In genomic region chr18:56662502-56662901, GRCh38 we compare ENCODE assay signal across 21 cellular contexts. TPM values are rescaled to one million over a fixed set of nuclear protein-coding genes. Genes with fewer than 3 reads are reported as not detected.
A peak's percentile ranks its signal among the peaks of the same experiment; 100 is the strongest.
DNase-seq lines count a peak whose midpoint lies in the region; ATAC-seq, FAIRE-seq and TF ChIP-seq lines count a peak whose summit lies in the region.
"Had no signal": no experiment of that assay in that cellular context is flagged by ENCODE, and none has a peak within 500 bp of the region (broad histone marks: within the 10 kb centered on the region; RNA-seq: fewer than 3 reads in every experiment).

No MANE protein-coding gene starts in this region.

- TF ChIP-seq RAD21 in HepG2 (CRISPR knock-in tag; IDR thresholded peaks at IDR 0.05) (no peak), K562 (CRISPR knock-in tag; conservative IDR thresholded peaks at IDR 0.05 in 1 of 2, IDR thresholded peaks at IDR 0.05 in 1 of 2) (no peak)

- BruUV-seq in HepG2 (replicated peaks; lab: Mats Ljungman, UMichigan): no TSS peak
- no TSS peak for BruUV-seq in K562 (replicated peaks; lab: Mats Ljungman, UMichigan)

- ATAC-seq in HepG2 (no peak), right lobe of liver (no peak), K562 (no peak)
- ATAC-seq: GM23338, HCT116 had no signal

- no peak overlapping the region for H3K27ac ChIP-seq in HepG2 (ENCODE audit: extremely low read length, insufficient read depth, low read length)
- H3K27ac ChIP-seq in right lobe of liver: no peak overlapping the region
- H3K27ac ChIP-seq in K562 (ENCODE audit: extremely low read depth, low read depth, low read length): peak overlapping the region; percentile 17; the same call in 1 of the 3 replicates
- H3K27ac ChIP-seq in transverse colon: peak overlapping the region; percentile 17 to 59 (median 44)
- H3K27ac ChIP-seq in GM23248: no peak overlapping the region
- H3K27ac ChIP-seq: BLaER1 treated with 17β-estradiol and CSF1 and Interleukin-3, amounts not matched to agents 10 nM and 100 nM had no signal

- H3K9ac ChIP-seq in HepG2 (ENCODE audit: insufficient read depth, low read depth, low read length) (no peak overlapping the region), K562 (ENCODE audit: insufficient read depth in 1 of 2, low read depth in 2 of 2, low read length in 2 of 2) (0 out of 4 replicates have a peak overlapping the region, but pooled peaks of 1 of the 2 experiments have one; percentile 4), GM23248 (no peak overlapping the region)
- H3K9ac ChIP-seq: BLaER1 treated with 17β-estradiol and CSF1 and Interleukin-3, amounts not matched to agents 10 nM and 100 nM had no signal

- no peak overlapping the region for H2AFZ ChIP-seq in HepG2 (ENCODE audit: low read length)
- H2AFZ ChIP-seq in K562 (ENCODE audit: low read depth, low read length): peak overlapping the region; percentile 51
- H2AFZ ChIP-seq in GM23248: no peak overlapping the region
- H2AFZ ChIP-seq: GM23338 had no signal

- H4K20me1 ChIP-seq in HepG2 (ENCODE audit: insufficient read depth, low read length) (no peaks in the 10 kb centered on the region), K562 (replicated peaks; ENCODE audit: control insufficient read depth, insufficient read depth, low read length) (no peaks in the 10 kb centered on the region), GM23248 (ENCODE audit: insufficient read depth) (no peaks in the 10 kb centered on the region)

- intact Hi-C loops in HepG2 (cut with micrococcal nuclease; ENCODE audit: unreplicated experiment) (no loop called here), right lobe of liver (cut with DNase I) (no loop called here), K562 (cut with micrococcal nuclease) (no loop called here), transverse colon (cut with DNase I; ENCODE audit: low total_unique reads) (no loop called here)

- in situ Hi-C loops in HepG2 (cut with HindIII; ENCODE audit: extremely low pct_ligation_motif_present, low pct_unique_long_range_greater_than_20kb) (no loop called here), K562 (cut with MboI) (no loop called here), transverse colon (cut with MboI; ENCODE audit: low pct_ligation_motif_present in 1 of 4, low pct_unique_long_range_greater_than_20kb in 1 of 4, low sequenced_read_pairs in 3 of 4) (no loop called here), GM23248 (cut with MboI) (no loop called here)

- H3K79me2 ChIP-seq in HepG2 (ENCODE audit: insufficient read depth, low read length): no peaks in the 10 kb centered on the region
- peaks cover 21% of the 10 kb centered on the region; the same call in 2 of the 3 replicates for H3K79me2 ChIP-seq in K562 (ENCODE audit: control insufficient read depth, insufficient read depth, low read length)
- H3K79me2 ChIP-seq in GM23248 (ENCODE audit: insufficient read depth): peaks cover 84% of the 10 kb centered on the region

- H3K9me1 ChIP-seq in K562 (ENCODE audit: control insufficient read depth, insufficient read depth, low read length): no peaks in the 10 kb centered on the region

- no peaks in the 10 kb centered on the region for H3K27me3 ChIP-seq in HepG2 (ENCODE audit: control insufficient read depth in 1 of 2, insufficient read depth in 2 of 2, low read length in 2 of 2)
- H3K27me3 ChIP-seq in right lobe of liver: no peaks in the 10 kb centered on the region
- no peaks in the 10 kb centered on the region for H3K27me3 ChIP-seq in K562 (ENCODE audit: control insufficient read depth in 2 of 2, insufficient read depth in 2 of 2, low read length in 2 of 2)
- no peaks in the 10 kb centered on the region for H3K27me3 ChIP-seq in transverse colon
- H3K27me3 ChIP-seq in GM23248 (replicated peaks; ENCODE audit: insufficient read depth): no peaks in the 10 kb centered on the region
- H3K27me3 ChIP-seq: BLaER1 treated with 17β-estradiol and CSF1 and Interleukin-3, amounts not matched to agents 10 nM and 100 nM had no signal

- TF ChIP-seq POLR2A in HepG2 (IDR thresholded peaks at IDR 0.05; ENCODE audit: insufficient read depth in 1 of 2, low read depth in 2 of 2, low read length in 2 of 2) (no peak), right lobe of liver (IDR thresholded peaks at IDR 0.05) (no peak), K562 (conservative IDR thresholded peaks at IDR 0.05) (no peak), transverse colon (IDR thresholded peaks at IDR 0.05) (no peak)

- H3K36me3 ChIP-seq in HepG2 (replicated peaks in 1 of 2; ENCODE audit: control insufficient read depth in 1 of 2, insufficient read depth in 2 of 2, low read length in 2 of 2) (no peaks in the 10 kb centered on the region), right lobe of liver (no peaks in the 10 kb centered on the region), K562 (ENCODE audit: control insufficient read depth, insufficient read depth, low read length) (no peaks in the 10 kb centered on the region), transverse colon (no peaks in the 10 kb centered on the region), GM23248 (ENCODE audit: low read depth) (no peaks in the 10 kb centered on the region)

- no peaks in the 10 kb centered on the region for H3F3A ChIP-seq in GM23248 (ENCODE audit: insufficient read depth)

- no peak for FAIRE-seq in HepG2 (lab: Jason Lieb, UNC)
- FAIRE-seq in K562 (lab: Jason Lieb, UNC): no peak

- H3K4me2 ChIP-seq in HepG2 (ENCODE audit: low read depth, low read length): no peak overlapping the region
- H3K4me2 ChIP-seq in K562 (ENCODE audit: insufficient read depth, low read length): peak overlapping the region; percentile 63; the same call in 1 of the 2 replicates
- no peak overlapping the region for H3K4me2 ChIP-seq in GM23248 (ENCODE audit: unreplicated experiment)
- H3K4me2 ChIP-seq: BLaER1 treated with 17β-estradiol and CSF1 and Interleukin-3, amounts not matched to agents 10 nM and 100 nM; GM23338 had no signal

- TF ChIP-seq EP300 in HepG2 (IDR thresholded peaks at IDR 0.05; ENCODE audit: low read depth in 2 of 2, low read length in 2 of 2): no peak
- no peak for TF ChIP-seq EP300 in HepG2 (CRISPR knock-in tag; IDR thresholded peaks at IDR 0.05; ENCODE audit: borderline replicate concordance)
- no peak for TF ChIP-seq EP300 in K562 (IDR thresholded peaks at IDR 0.05; ENCODE audit: low read length)
- no peak for TF ChIP-seq EP300 in transverse colon (IDR thresholded peaks at IDR 0.05; ENCODE audit: low read depth)

- H3K9me3 ChIP-seq in HepG2 (ENCODE audit: low read length): no peaks in the 10 kb centered on the region
- H3K9me3 ChIP-seq in right lobe of liver: no peaks in the 10 kb centered on the region
- H3K9me3 ChIP-seq in K562 (replicated peaks; ENCODE audit: control insufficient read depth, insufficient read depth, low read depth, low read length): no peaks in the 10 kb centered on the region
- no peaks in the 10 kb centered on the region for H3K9me3 ChIP-seq in transverse colon
- no peaks in the 10 kb centered on the region for H3K9me3 ChIP-seq in GM23248 (ENCODE audit: low read depth)
- H3K9me3 ChIP-seq: BLaER1 treated with 17β-estradiol and CSF1 and Interleukin-3, amounts not matched to agents 10 nM and 100 nM had no signal

- peak; percentile 74 for DNase-seq in NCI-H2107 treated with DMSO at 0.1 percent for 48 hours (lab: John Stamatoyannopoulos, UW; ENCODE audit: unreplicated experiment)
- no peak for DNase-seq in NCI-H2107 (lab: John Stamatoyannopoulos, UW)
- no peak for DNase-seq in HepG2 (ENCODE audit: low spot score)
- no peak for DNase-seq in right lobe of liver
- DNase-seq in K562 (ENCODE audit: extremely low read depth in 1 of 4, low spot score in 3 of 4): no peak
- no peak for DNase-seq in transverse colon
- no peak for DNase-seq in EL
- DNase-seq in GM23248: no peak
- DNase-seq: 8988T; CD8-positive, alpha-beta memory T cell; DMS79; NCI-H1105; NCI-H146; NCI-H2029 treated with DMSO at 0.1 percent for 48 hours; NCI-H226; NCI-H510A treated with DMSO at 0.1 percent for 48 hours; NCI-H82; Right ventricle myocardium superior had no signal

- H3K4me1 ChIP-seq in HepG2 (ENCODE audit: insufficient read depth, low read length) (0 out of 2 replicates have a peak, but pooled peaks cover 11% of the 10 kb centered on the region), right lobe of liver (no peaks in the 10 kb centered on the region), K562 (replicated peaks in 1 of 2; ENCODE audit: control insufficient read depth in 2 of 2, insufficient read depth in 2 of 2, low read length in 2 of 2) (peaks cover 5 to 19% of the 10 kb centered on the region in 2 experiments; a peak in 2 of 5 replicates), transverse colon (peaks cover 0 to 32% (median 16%) of the 10 kb centered on the region in 4 donors), GM23248 (ENCODE audit: insufficient read depth) (no peaks in the 10 kb centered on the region; the same call in 1 of the 2 replicates)
- H3K4me1 ChIP-seq: BLaER1 treated with 17β-estradiol and CSF1 and Interleukin-3, amounts not matched to agents 10 nM and 100 nM had no signal

- 72% methylated on average over 5 of the region's 5 CpGs for WGBS in HepG2 (ENCODE audit: low lambda C conversion rate)
- WGBS in right lobe of liver (ENCODE audit: insufficient coverage, low coverage, low lambda C conversion rate, missing lambda C conversion rate): 79% methylated on average over 5 of the region's 5 CpGs
- WGBS in K562 (ENCODE audit: insufficient coverage, low coverage, missing lambda C conversion rate): 24% methylated on average over 5 of the region's 5 CpGs
- 39 to 41% methylated on average over 5 of the region's 5 CpGs for WGBS in transverse colon (ENCODE audit: low coverage in 1 of 2), 2 donors
- WGBS in GM23248 (ENCODE audit: low coverage in 1 of 2, low lambda C conversion rate in 2 of 2, missing lambda C conversion rate in 2 of 2), 2 experiments: 94 to 97% methylated on average over 5 of the region's 5 CpGs

- CTCF ChIA-PET in HepG2 (lab: Yijun Ruan, JAX; ENCODE audit: low intra/inter-chr PET ratio, low total read pairs): no interaction called here
- CTCF ChIA-PET in K562 (lab: Yijun Ruan, JAX; ENCODE audit: low intra/inter-chr PET ratio): no interaction called here

- H3K9me2 ChIP-seq in GM23248 (ENCODE audit: insufficient read depth): no peaks in the 10 kb centered on the region

- POLR2A ChIA-PET in HepG2 (lab: Yijun Ruan, JAX): no interaction called here
- POLR2A ChIA-PET in K562 (lab: Yijun Ruan, JAX): interaction anchor here (1.2 kb wide), 1 partner anchor 20 kb away, joined by 3 read pairs; no protein-coding TSS in a partner anchor

- H3K4me3 ChIP-seq in HepG2 (replicated peaks in 1 of 3; ENCODE audit: insufficient read depth in 1 of 3, low read depth in 2 of 3, low read length in 3 of 3): no peak overlapping the region
- H3K4me3 ChIP-seq in right lobe of liver: no peak overlapping the region
- no peak overlapping the region for H3K4me3 ChIP-seq in K562
- H3K4me3 ChIP-seq in transverse colon: no peak overlapping the region
- no peak overlapping the region for H3K4me3 ChIP-seq in GM23248
- H3K4me3 ChIP-seq: BLaER1 treated with 17β-estradiol and CSF1 and Interleukin-3, amounts not matched to agents 10 nM and 100 nM; GM23338 had no signal

- no peak for TF ChIP-seq CTCF in HepG2 (CRISPR knock-in tag; IDR thresholded peaks at IDR 0.05)
- TF ChIP-seq CTCF in right lobe of liver (IDR thresholded peaks at IDR 0.05): no peak
- no peak for TF ChIP-seq CTCF in K562 (IDR thresholded peaks at IDR 0.05 in 2 of 3, conservative IDR thresholded peaks at IDR 0.05 in 1 of 3; ENCODE audit: insufficient read depth in 2 of 3, low read depth in 1 of 3, low read length in 3 of 3)
- no peak for TF ChIP-seq CTCF in transverse colon (IDR thresholded peaks at IDR 0.05)

RNA-seq across cellular contexts. Expression of gene WDR7, which starts 11.3 kb away (rescaled TPM):
- 7.8 and 11.1 TPM in 2 replicates for total RNA-seq in HepG2 (2016; rRNA removed; fragmentation: Illumina TruSeq; extraction: Trizol)
- total RNA-seq in HepG2 (2016; cell fraction: cytosol; rRNA removed; fragmentation: Illumina TruSeq; extraction: Trizol; ENCODE audit: low read depth): 15.8 and 20.0 TPM in 2 replicates
- 6.7 and 10.9 TPM in 2 replicates for total RNA-seq in HepG2 (2016; cell fraction: insoluble cytoplasmic fraction; rRNA removed; fragmentation: Illumina TruSeq; extraction: Trizol)
- 9.2 and 9.6 TPM in 2 replicates for total RNA-seq in HepG2 (2016; cell fraction: membrane; rRNA removed; fragmentation: Illumina TruSeq; extraction: Trizol)
- 20.3 and 27.1 TPM in 2 replicates for total RNA-seq in HepG2 (2016; cell fraction: nucleus; rRNA removed; fragmentation: Illumina TruSeq; extraction: Trizol)
- 2.0 and 2.2 TPM in 2 replicates for polyA plus RNA-seq in HepG2 (2011; rRNA removed)
- polyA plus RNA-seq in HepG2 (2011; cell fraction: cytosol; rRNA removed): 1.4 and 1.6 TPM in 2 replicates
- polyA plus RNA-seq in HepG2 (2011; cell fraction: nucleus; rRNA removed): 3.5 and 4.8 TPM in 2 replicates
- polyA plus RNA-seq in HepG2 (2012): 2.1 and 2.2 TPM in 2 replicates
- polyA plus RNA-seq in HepG2 (2016; cell fraction: cytosol; fragmentation: Illumina TruSeq; extraction: Trizol; ENCODE audit: low read depth): 0.10 and 0.37 TPM in 2 replicates
- 4.1 and 5.9 TPM in 2 replicates for polyA plus RNA-seq in HepG2 (2016; cell fraction: insoluble cytoplasmic fraction; fragmentation: Illumina TruSeq; extraction: Trizol; ENCODE audit: low read depth)
- polyA plus RNA-seq in HepG2 (2016; cell fraction: membrane; fragmentation: Illumina TruSeq; extraction: Trizol; ENCODE audit: low read depth): 0.71 and 1.1 TPM in 2 replicates
- polyA plus RNA-seq in HepG2 (2016; cell fraction: nucleus; fragmentation: Illumina TruSeq; extraction: Trizol; ENCODE audit: insufficient read depth, low read depth): 3.4 and 3.5 TPM in 2 replicates
- polyA minus RNA-seq in HepG2 (2011; rRNA and poly(A)+ RNA removed; ENCODE audit: low replicate concordance): 15.1 and 47.2 TPM in 2 replicates
- 4.1 and 6.5 TPM in 2 replicates for polyA minus RNA-seq in HepG2 (2011; cell fraction: cytosol; rRNA and poly(A)+ RNA removed)
- polyA minus RNA-seq in HepG2 (2011; cell fraction: nucleus; rRNA and poly(A)+ RNA removed): 33.5 and 48.4 TPM in 2 replicates
- 10 to 100 TPM; 10.4 to 18.8 (median 15.3) TPM for total RNA-seq in right lobe of liver
- 31.4 and 76.2 TPM in 2 replicates for total RNA-seq in K562 (2011; cell fraction: chromatin; rRNA removed; ENCODE audit: low replicate concordance)
- total RNA-seq in K562 (2011; cell fraction: nucleolus; rRNA removed): 10.5 and 11.4 TPM in 2 replicates
- 25.4 and 27.6 TPM in 2 replicates for total RNA-seq in K562 (2011; cell fraction: nucleoplasm; rRNA removed)
- total RNA-seq in K562 (2014; rRNA removed): 6.9 and 7.5 TPM in 2 replicates
- 9.4 and 9.6 TPM in 2 replicates for total RNA-seq in K562 (2014; rRNA removed; fragmentation: Illumina TruSeq; extraction: Trizol)
- total RNA-seq in K562 (2015; rRNA removed; fragmentation: Illumina TruSeq; extraction: Trizol): 9.0 and 11.0 TPM in 2 replicates
- 6.6 and 7.4 TPM in 2 replicates for total RNA-seq in K562 (2021)
- 2.7 and 5.3 TPM in 2 replicates for polyA plus RNA-seq in K562 (2011; rRNA removed)
- 2.6 and 4.7 TPM in 2 replicates for polyA plus RNA-seq in K562 (2011; cell fraction: cytosol; rRNA removed)
- polyA plus RNA-seq in K562 (2011; cell fraction: nucleus; rRNA removed): 6.2 and 9.5 TPM in 2 replicates
- polyA plus RNA-seq in K562 (2012): 4.0 and 5.5 TPM in 2 replicates
- 3.9 and 4.6 TPM in 2 replicates for polyA plus RNA-seq in K562 (2014; fragmentation: Illumina TruSeq; extraction: Trizol)
- 1 to 10 TPM; 1.4 to 2.1 TPM for polyA plus RNA-seq in K562 (2014; fragmentation: Nextera tagmentation; extraction: Ambion mirVana)
- polyA plus RNA-seq in K562 (2014; rRNA removed): 2.1 and 4.9 TPM in 2 replicates
- polyA minus RNA-seq in K562 (2011; rRNA and poly(A)+ RNA removed): 39.9 and 46.8 TPM in 2 replicates
- 3.0 and 7.3 TPM in 2 replicates for polyA minus RNA-seq in K562 (2011; cell fraction: cytosol; rRNA and poly(A)+ RNA removed)
- 24.4 and 36.3 TPM in 2 replicates for polyA minus RNA-seq in K562 (2011; cell fraction: nucleus; rRNA and poly(A)+ RNA removed)
- total RNA-seq in transverse colon: 10 to 100 TPM; 14.9 to 37.5 (median 27.9) TPM
- 6.7 and 8.2 TPM in 2 replicates for total RNA-seq in GM23248 (2014; rRNA removed; shearing (Covaris generic))
- polyA plus RNA-seq in GM23248 (2016; fragmentation: Nextera tagmentation; extraction: Ambion mirVana): 7.2 and 8.3 TPM in 2 replicates

RNA-seq across cellular contexts. Expression of gene TXNL1, which starts 24.1 kb away (rescaled TPM):
- total RNA-seq in HepG2 (2016; rRNA removed; fragmentation: Illumina TruSeq; extraction: Trizol) (73.1 and 110 TPM in 2 replicates), right lobe of liver (10 to 100 TPM; 30.1 to 58.0 (median 42.8) TPM), K562 (2014; rRNA removed) (40.4 and 50.9 TPM in 2 replicates), K562 (2014; rRNA removed; fragmentation: Illumina TruSeq; extraction: Trizol) (65.8 and 76.3 TPM in 2 replicates), K562 (2015; rRNA removed; fragmentation: Illumina TruSeq; extraction: Trizol) (82.3 and 86.0 TPM in 2 replicates), K562 (2021) (65.4 and 65.7 TPM in 2 replicates), transverse colon (10 to 100 TPM in 2 of 4 donors, 1 to 10 TPM in 2; 3.0 to 42.1 (median 18.0) TPM)
- 19.2 and 19.9 TPM in 2 replicates for total RNA-seq in HepG2 (2016; cell fraction: cytosol; rRNA removed; fragmentation: Illumina TruSeq; extraction: Trizol; ENCODE audit: low read depth)
- total RNA-seq in HepG2 (2016; cell fraction: insoluble cytoplasmic fraction; rRNA removed; fragmentation: Illumina TruSeq; extraction: Trizol): 70.5 and 109 TPM in 2 replicates
- 38.2 and 40.3 TPM in 2 replicates for total RNA-seq in HepG2 (2016; cell fraction: membrane; rRNA removed; fragmentation: Illumina TruSeq; extraction: Trizol)
- total RNA-seq in HepG2 (2016; cell fraction: nucleus; rRNA removed; fragmentation: Illumina TruSeq; extraction: Trizol): 36.7 and 36.8 TPM in 2 replicates
- polyA plus RNA-seq in HepG2 (2011; rRNA removed) (27.3 and 41.9 TPM in 2 replicates), K562 (2011; rRNA removed) (56.6 and 64.9 TPM in 2 replicates), K562 (2014; fragmentation: Illumina TruSeq; extraction: Trizol) (74.6 and 103 TPM in 2 replicates), K562 (2014; fragmentation: Nextera tagmentation; extraction: Ambion mirVana) (10 to 100 TPM; 45.4 to 48.1 TPM), K562 (2014; rRNA removed) (61.7 and 72.6 TPM in 2 replicates), GM23248 (2016; fragmentation: Nextera tagmentation; extraction: Ambion mirVana) (101 and 109 TPM in 2 replicates)
- polyA plus RNA-seq in HepG2 (2011; cell fraction: cytosol; rRNA removed): 18.6 and 21.9 TPM in 2 replicates
- polyA plus RNA-seq in HepG2 (2011; cell fraction: nucleus; rRNA removed): 9.7 and 10.7 TPM in 2 replicates
- polyA plus RNA-seq in HepG2 (2012): 50.5 and 69.8 TPM in 2 replicates
- polyA plus RNA-seq in HepG2 (2016; cell fraction: cytosol; fragmentation: Illumina TruSeq; extraction: Trizol; ENCODE audit: low read depth): 31.1 and 32.8 TPM in 2 replicates
- 129 and 132 TPM in 2 replicates for polyA plus RNA-seq in HepG2 (2016; cell fraction: insoluble cytoplasmic fraction; fragmentation: Illumina TruSeq; extraction: Trizol; ENCODE audit: low read depth)
- 42.4 and 43.6 TPM in 2 replicates for polyA plus RNA-seq in HepG2 (2016; cell fraction: membrane; fragmentation: Illumina TruSeq; extraction: Trizol; ENCODE audit: low read depth)
- polyA plus RNA-seq in HepG2 (2016; cell fraction: nucleus; fragmentation: Illumina TruSeq; extraction: Trizol; ENCODE audit: insufficient read depth, low read depth): 50.9 and 51.7 TPM in 2 replicates
- 14.3 and 19.0 TPM in 2 replicates for polyA minus RNA-seq in HepG2 (2011; rRNA and poly(A)+ RNA removed; ENCODE audit: low replicate concordance)
- 14.0 and 17.1 TPM in 2 replicates for polyA minus RNA-seq in HepG2 (2011; cell fraction: cytosol; rRNA and poly(A)+ RNA removed)
- 35.3 and 38.3 TPM in 2 replicates for polyA minus RNA-seq in HepG2 (2011; cell fraction: nucleus; rRNA and poly(A)+ RNA removed)
- total RNA-seq in K562 (2011; cell fraction: chromatin; rRNA removed; ENCODE audit: low replicate concordance): 12.5 and 24.9 TPM in 2 replicates
- 7.8 and 10.1 TPM in 2 replicates for total RNA-seq in K562 (2011; cell fraction: nucleolus; rRNA removed)
- 21.5 and 43.8 TPM in 2 replicates for total RNA-seq in K562 (2011; cell fraction: nucleoplasm; rRNA removed)
- polyA plus RNA-seq in K562 (2011; cell fraction: cytosol; rRNA removed): 14.8 and 21.3 TPM in 2 replicates
- 13.3 and 19.5 TPM in 2 replicates for polyA plus RNA-seq in K562 (2011; cell fraction: nucleus; rRNA removed)
- polyA plus RNA-seq in K562 (2012): 63.9 and 76.0 TPM in 2 replicates
- polyA minus RNA-seq in K562 (2011; rRNA and poly(A)+ RNA removed): 45.2 and 46.6 TPM in 2 replicates
- polyA minus RNA-seq in K562 (2011; cell fraction: cytosol; rRNA and poly(A)+ RNA removed): 7.9 and 17.8 TPM in 2 replicates
- 12.1 and 16.8 TPM in 2 replicates for polyA minus RNA-seq in K562 (2011; cell fraction: nucleus; rRNA and poly(A)+ RNA removed)
- 50.0 and 71.6 TPM in 2 replicates for total RNA-seq in GM23248 (2014; rRNA removed; shearing (Covaris generic))

Comparison
In these comparisons a context has a peak if more than half of its experiments do, and no peak if none do; other contexts are left out.
1. H3K27ac ChIP-seq: peak in K562 (single experiment) and transverse colon (4 of 4); none in HepG2 (single experiment), right lobe of liver (0 of 3) and GM23248 (single experiment).